ENCODE assay signal across 18 cellular contexts in the genomic region with DNA sequence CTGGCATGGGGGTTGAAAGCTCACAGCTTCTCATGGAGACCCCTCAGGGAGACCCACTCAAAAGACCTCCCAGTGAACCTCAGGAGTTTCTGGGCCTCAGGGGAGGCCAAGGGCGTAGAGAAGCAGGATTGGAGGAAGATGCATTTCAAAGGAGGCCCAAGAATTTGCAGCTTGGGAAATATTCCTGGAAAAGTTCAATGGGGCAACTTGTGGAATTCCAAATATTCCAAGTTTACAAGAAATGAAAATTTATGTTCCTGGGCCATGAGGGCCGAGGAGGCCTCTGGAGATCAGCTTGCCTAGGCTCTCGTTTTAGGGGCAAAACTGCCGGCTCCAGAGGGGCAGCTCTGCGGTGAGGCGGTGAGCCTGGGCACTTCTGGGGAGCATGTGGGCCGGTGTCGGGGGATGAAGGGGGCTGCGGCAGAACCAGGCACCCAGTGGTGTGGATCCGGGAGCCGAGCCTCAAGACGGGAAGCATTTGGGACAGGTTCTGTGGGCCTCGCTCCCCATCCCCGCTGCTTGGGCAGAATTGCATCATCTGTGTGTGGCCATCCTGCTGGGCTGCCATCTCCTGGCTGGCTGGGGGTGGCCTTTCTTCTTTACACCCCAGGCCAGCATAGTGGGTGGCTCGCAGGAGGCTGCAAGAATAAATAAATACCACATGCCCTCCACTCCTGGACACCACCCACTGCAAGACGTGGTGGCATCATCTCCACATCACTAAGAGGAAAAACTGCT. TPM values are rescaled to one million over a fixed set of nuclear protein-coding genes. Genes with fewer than 3 reads are reported as not detected.
DNase-seq lines count a peak whose midpoint lies in the region; ATAC-seq and TF ChIP-seq lines count a peak whose summit lies in the region.
"Had no signal": no experiment of that assay in that cellular context is flagged by ENCODE, and none has a peak within 500 bp of the region (broad histone marks: within the 10 kb centered on the region; RNA-seq: fewer than 3 reads in every experiment).

No MANE protein-coding gene starts in this region.

- ATAC-seq in left lobe of liver (no peak), Right ventricle myocardium inferior (no peak), gastroesophageal sphincter (no peak)

- peak overlapping the region; percentile 26 for H3K4me3 Mint-ChIP-seq in osteocyte (ENCODE audit: unreplicated experiment)
- H3K4me3 Mint-ChIP-seq: brain had no signal

- no peaks in the 10 kb centered on the region for H3K36me3 Mint-ChIP-seq in osteocyte (ENCODE audit: unreplicated experiment)
- H3K36me3 Mint-ChIP-seq: brain had no signal

- H3K27me3 ChIP-seq in gastroesophageal sphincter: no peaks in the 10 kb centered on the region
- H3K27me3 ChIP-seq: BLaER1 treated with 17β-estradiol and CSF1 and Interleukin-3, amounts not matched to agents 10 nM and 100 nM; dorsolateral prefrontal cortex; esophagus muscularis mucosa; Peyer's patch had no signal

- H3K9me3 ChIP-seq in gastroesophageal sphincter: peaks cover 0 to 15% (median 0%) of the 10 kb centered on the region in 3 donors
- H3K9me3 ChIP-seq: Peyer's patch had no signal

- intact Hi-C loops in Right ventricle myocardium inferior (cut with DNase I): no loop called here

- H3K4me3 ChIP-seq in AG09309 (ENCODE audit: control insufficient read depth, low read depth, low read length) (no peak overlapping the region), fibroblast of pulmonary artery (replicated peaks; ENCODE audit: low read depth, low read length) (no peak overlapping the region), gastroesophageal sphincter (no peak overlapping the region)
- H3K4me3 ChIP-seq: BLaER1 treated with 17β-estradiol and CSF1 and Interleukin-3, amounts not matched to agents 10 nM and 100 nM; dorsolateral prefrontal cortex; esophagus muscularis mucosa; Peyer's patch had no signal

- DNase-seq in AG09309 (ENCODE audit: low read depth) (no peak), M059J (ENCODE audit: low read depth) (peak; percentile 61), fibroblast of pulmonary artery (ENCODE audit: low read depth) (peak; percentile 36), osteocyte (ENCODE audit: extremely low spot score, unreplicated experiment) (no peak), left lobe of liver (ENCODE audit: low spot score) (no peak), Right ventricle myocardium inferior (ENCODE audit: missing footprints) (no peak), NCI-H510A (lab: John Stamatoyannopoulos, UW) (no peak)
- DNase-seq: activated CD4-positive, CD25-positive, alpha-beta regulatory T cell treated with anti-CD3 and anti-CD28 coated beads, Interleukin-2, amount 50 U/mL, for 72 hours; activated naive CD4-positive, alpha-beta T cell treated with Interleukin-2 at 50 U/mL for 16 hours; NCI-H2081; NCI-H82 had no signal

- no peaks in the 10 kb centered on the region for H3K36me3 ChIP-seq in gastroesophageal sphincter
- H3K36me3 ChIP-seq: BLaER1 treated with 17β-estradiol and CSF1 and Interleukin-3, amounts not matched to agents 10 nM and 100 nM; esophagus muscularis mucosa; Peyer's patch had no signal

- TF ChIP-seq POLR2A in gastroesophageal sphincter (IDR thresholded peaks at IDR 0.05): no peak

- 61% methylated on average over 6 of the region's 16 CpGs; no CpG with 5 or more reads in 1 of the 2 donors for WGBS in gastroesophageal sphincter (ENCODE audit: low coverage in 1 of 2), 2 donors

- H3K27ac ChIP-seq in gastroesophageal sphincter: no peak overlapping the region
- H3K27ac ChIP-seq: BLaER1 treated with 17β-estradiol and CSF1 and Interleukin-3, amounts not matched to agents 10 nM and 100 nM; esophagus muscularis mucosa; Peyer's patch had no signal

- no peak for TF ChIP-seq EP300 in gastroesophageal sphincter (IDR thresholded peaks at IDR 0.05)

- peaks cover 7% of the 10 kb centered on the region for H3K9me3 Mint-ChIP-seq in osteocyte (ENCODE audit: unreplicated experiment)

- H3K4me1 ChIP-seq in gastroesophageal sphincter: no peaks in the 10 kb centered on the region
- H3K4me1 ChIP-seq: BLaER1 treated with 17β-estradiol and CSF1 and Interleukin-3, amounts not matched to agents 10 nM and 100 nM; esophagus muscularis mucosa; Peyer's patch had no signal

- TF ChIP-seq CTCF in AG09309 (IDR thresholded peaks at IDR 0.05; ENCODE audit: control insufficient read depth, insufficient read depth, low read depth, low read length, missing control alignments) (peak; percentile 9), fibroblast of pulmonary artery (IDR thresholded peaks at IDR 0.05; ENCODE audit: low read length, missing control alignments) (no peak), osteocyte (IDR thresholded peaks at IDR 0.05) (peak; percentile 12), gastroesophageal sphincter (IDR thresholded peaks at IDR 0.05) (no peak)

- no peaks in the 10 kb centered on the region for H3K27me3 Mint-ChIP-seq in osteocyte (ENCODE audit: unreplicated experiment)

- H3K27ac Mint-ChIP-seq in osteocyte (ENCODE audit: unreplicated experiment): peak overlapping the region; percentile 90
- H3K27ac Mint-ChIP-seq: brain had no signal

- peaks cover 31% of the 10 kb centered on the region for H3K4me1 Mint-ChIP-seq in osteocyte (ENCODE audit: unreplicated experiment)
- H3K4me1 Mint-ChIP-seq: brain had no signal

RNA-seq across cellular contexts. Expression of a gene that starts 54.6 kb away (rescaled TPM):
- total RNA-seq in M059J (2014; rRNA removed; shearing (Covaris generic)): 0.07 TPM in 1 of 2 replicates, not detected in the other
- total RNA-seq in osteocyte (0.26 and 0.54 TPM in 2 replicates), left lobe of liver (not detected), Right ventricle myocardium inferior (not detected), gastroesophageal sphincter (not detected)
- total RNA-seq: esophagus muscularis mucosa; Peyer's patch; T-helper 1 cell treated with Interleukin-12 subunit alpha and Interleukin-12 subunit beta and Interleukin-4 antibody, amounts not matched to agents 30 ng/mL and 1 ng/mL, for 36 hours had no signal

Comparison
In these comparisons a context has a peak if more than half of its experiments do, and no peak if none do; other contexts are left out.
1. DNase-seq: peak in M059J (single experiment) and fibroblast of pulmonary artery (single experiment); none in AG09309 (single experiment), osteocyte (single experiment), left lobe of liver (single experiment), Right ventricle myocardium inferior (single experiment) and NCI-H510A (single experiment).
2. CTCF ChIP-seq: peak in AG09309 (single experiment) and osteocyte (single experiment); none in fibroblast of pulmonary artery (single experiment) and gastroesophageal sphincter (0 of 4).